Comparison of ENCODE assay signal across 23 cellular contexts in the genomic region with DNA sequence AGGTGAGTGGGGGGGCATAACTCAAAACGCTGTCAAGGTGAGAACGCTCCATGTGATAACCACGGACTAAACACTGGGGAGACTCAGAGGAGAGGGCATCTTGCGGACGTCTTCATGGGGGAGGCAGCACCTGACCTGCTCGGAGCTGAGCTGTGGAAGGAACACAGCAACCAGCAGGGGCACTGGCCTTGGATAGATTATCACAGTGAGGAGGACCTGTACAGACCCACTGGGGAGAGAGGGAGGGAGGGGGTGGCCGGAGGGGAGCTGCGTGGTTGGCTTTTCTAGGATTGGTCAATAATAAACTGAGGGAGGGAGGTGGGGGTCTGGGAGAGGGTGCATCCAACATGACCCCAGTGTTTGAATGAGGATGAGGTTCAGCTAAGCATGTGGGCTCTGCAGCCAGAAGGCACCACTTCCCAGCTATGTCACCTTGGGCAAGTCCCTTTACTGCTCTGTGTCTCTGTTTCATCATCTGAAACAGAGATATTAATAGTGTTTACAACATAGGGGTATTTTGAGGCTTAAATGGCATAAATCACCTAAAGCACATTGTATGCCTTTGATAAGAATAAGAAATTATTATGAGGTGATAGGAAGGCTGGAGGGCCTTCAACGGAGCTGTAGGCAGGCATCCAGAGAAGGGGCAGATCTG.
"Had no signal": no experiment of that assay in that cellular context is flagged by ENCODE, and none has a peak within 500 bp of the region (broad histone marks: within the 10 kb centered on the region; RNA-seq: fewer than 3 reads in every experiment).

No MANE protein-coding gene starts in this region.

- DNase-seq: activated CD4-positive, alpha-beta T cell treated with anti-CD3 and anti-CD28 coated beads, Interleukin-2, amount 10 ng/mL, durations not matched to agents 7 days and 5 days; activated CD8-positive, alpha-beta T cell treated with anti-CD3 and anti-CD28 coated beads for 36 hours; activated gamma-delta T cell; activated naive CD4-positive, alpha-beta T cell treated with anti-CD3 and anti-CD28 coated beads, Interleukin-2, amount 50 U/mL, for 16 hours; activated naive CD8-positive, alpha-beta T cell treated with anti-CD3 and anti-CD28 coated beads, Interleukin-2, amount 50 U/mL, for 24 hours; activated T-cell treated with anti-CD3 and anti-CD28 coated beads for 4 hours; cortex of kidney; foreskin fibroblast; immature natural killer cell; kidney glomerular epithelial cell; left lung; naive thymus-derived CD4-positive, alpha-beta T cell; sigmoid colon; stimulated activated CD4-positive, alpha-beta T cell treated with anti-CD3 and anti-CD28 coated beads, Interleukin-15, amount 100 ng/mL, for 24 hours; stimulated activated naive B cell treated with anti-CD40 and anti-IgM and Interleukin-4, amounts not matched to agents 10 μg/mL and 1 μg/mL and 100 μg/mL, for 72 hours; transverse colon had no signal

- H3K36me3 Mint-ChIP-seq: activated CD8-positive, alpha-beta memory T cell treated with anti-CD3 and anti-CD28 coated beads, Interleukin-2, amount 10 ng/mL, durations not matched to agents 7 days and 5 days; immature natural killer cell; naive thymus-derived CD4-positive, alpha-beta T cell had no signal

- FAIRE-seq: endometrium had no signal

- H3K4me2 ChIP-seq: smooth muscle cell had no signal

- H3K27ac Mint-ChIP-seq: activated CD4-positive, alpha-beta T cell treated with anti-CD3 and anti-CD28 coated beads, Interleukin-2, amount 10 ng/mL, durations not matched to agents 7 days and 5 days; activated CD8-positive, alpha-beta memory T cell treated with anti-CD3 and anti-CD28 coated beads, Interleukin-2, amount 10 ng/mL, durations not matched to agents 7 days and 5 days; activated CD8-positive, alpha-beta T cell treated with anti-CD3 and anti-CD28 coated beads for 36 hours; activated naive CD8-positive, alpha-beta T cell treated with anti-CD3 and anti-CD28 coated beads, Interleukin-2, amount 50 U/mL, for 24 hours; activated T-helper 1 cell treated with anti-CD3 and anti-CD28 coated beads, Interleukin-12 subunit alpha, Interleukin-12 subunit beta, Interleukin-2, Interleukin-4 antibody, amounts not matched to agents 30 ng/mL and 10 ng/mL and 1 ng/mL, durations not matched to agents 14 hours and 24 hours and 36 hours; immature natural killer cell; naive thymus-derived CD4-positive, alpha-beta T cell; progenitor cell of endocrine pancreas; stimulated activated naive B cell treated with anti-CD40 and anti-IgM and Interleukin-4, amounts not matched to agents 10 μg/mL and 1 μg/mL and 100 μg/mL, for 72 hours had no signal

- H3K27me3 Mint-ChIP-seq: activated CD8-positive, alpha-beta memory T cell treated with anti-CD3 and anti-CD28 coated beads, Interleukin-2, amount 10 ng/mL, durations not matched to agents 7 days and 5 days had no signal

- H3K27me3 ChIP-seq: cardiac muscle cell had no signal

- H3K27ac ChIP-seq: cardiac muscle cell, left lung, sigmoid colon, transverse colon had no signal

- H3K4me3 ChIP-seq: cardiac muscle cell, left lung, sigmoid colon, smooth muscle cell, transverse colon had no signal

- H3K9me3 Mint-ChIP-seq: activated CD4-positive, alpha-beta T cell treated with anti-CD3 and anti-CD28 coated beads, Interleukin-2, amount 10 ng/mL, durations not matched to agents 7 days and 5 days; activated T-helper 1 cell treated with anti-CD3 and anti-CD28 coated beads, Interleukin-12 subunit alpha, Interleukin-12 subunit beta, Interleukin-2, Interleukin-4 antibody, amounts not matched to agents 30 ng/mL and 10 ng/mL and 1 ng/mL, durations not matched to agents 14 hours and 24 hours and 36 hours; immature natural killer cell; neural crest cell had no signal

- H3K36me3 ChIP-seq: cardiac muscle cell, left lung, sigmoid colon, transverse colon had no signal

- H3K9me3 ChIP-seq: left lung, sigmoid colon, transverse colon had no signal

- H3K4me1 Mint-ChIP-seq: activated CD4-positive, alpha-beta T cell treated with anti-CD3 and anti-CD28 coated beads, Interleukin-2, amount 10 ng/mL, durations not matched to agents 7 days and 5 days; activated CD8-positive, alpha-beta memory T cell treated with anti-CD3 and anti-CD28 coated beads, Interleukin-2, amount 10 ng/mL, durations not matched to agents 7 days and 5 days; activated naive CD8-positive, alpha-beta T cell treated with anti-CD3 and anti-CD28 coated beads, Interleukin-2, amount 50 U/mL, for 24 hours; immature natural killer cell; naive thymus-derived CD4-positive, alpha-beta T cell had no signal

- H3K4me1 ChIP-seq: left lung, sigmoid colon, transverse colon had no signal

- H3K4me3 Mint-ChIP-seq: activated CD4-positive, alpha-beta T cell treated with anti-CD3 and anti-CD28 coated beads, Interleukin-2, amount 10 ng/mL, durations not matched to agents 7 days and 5 days; activated CD8-positive, alpha-beta memory T cell treated with anti-CD3 and anti-CD28 coated beads, Interleukin-2, amount 10 ng/mL, durations not matched to agents 7 days and 5 days; activated CD8-positive, alpha-beta T cell treated with anti-CD3 and anti-CD28 coated beads for 36 hours; activated naive CD8-positive, alpha-beta T cell treated with anti-CD3 and anti-CD28 coated beads, Interleukin-2, amount 50 U/mL, for 24 hours; activated T-helper 1 cell treated with anti-CD3 and anti-CD28 coated beads, Interleukin-12 subunit alpha, Interleukin-12 subunit beta, Interleukin-2, Interleukin-4 antibody, amounts not matched to agents 30 ng/mL and 10 ng/mL and 1 ng/mL, durations not matched to agents 14 hours and 24 hours and 36 hours; immature natural killer cell; naive thymus-derived CD4-positive, alpha-beta T cell; neural crest cell; stimulated activated naive B cell treated with anti-CD40 and anti-IgM and Interleukin-4, amounts not matched to agents 10 μg/mL and 1 μg/mL and 100 μg/mL, for 72 hours had no signal
